1 cellular context compared by ENCODE assay signal in the genomic region with DNA sequence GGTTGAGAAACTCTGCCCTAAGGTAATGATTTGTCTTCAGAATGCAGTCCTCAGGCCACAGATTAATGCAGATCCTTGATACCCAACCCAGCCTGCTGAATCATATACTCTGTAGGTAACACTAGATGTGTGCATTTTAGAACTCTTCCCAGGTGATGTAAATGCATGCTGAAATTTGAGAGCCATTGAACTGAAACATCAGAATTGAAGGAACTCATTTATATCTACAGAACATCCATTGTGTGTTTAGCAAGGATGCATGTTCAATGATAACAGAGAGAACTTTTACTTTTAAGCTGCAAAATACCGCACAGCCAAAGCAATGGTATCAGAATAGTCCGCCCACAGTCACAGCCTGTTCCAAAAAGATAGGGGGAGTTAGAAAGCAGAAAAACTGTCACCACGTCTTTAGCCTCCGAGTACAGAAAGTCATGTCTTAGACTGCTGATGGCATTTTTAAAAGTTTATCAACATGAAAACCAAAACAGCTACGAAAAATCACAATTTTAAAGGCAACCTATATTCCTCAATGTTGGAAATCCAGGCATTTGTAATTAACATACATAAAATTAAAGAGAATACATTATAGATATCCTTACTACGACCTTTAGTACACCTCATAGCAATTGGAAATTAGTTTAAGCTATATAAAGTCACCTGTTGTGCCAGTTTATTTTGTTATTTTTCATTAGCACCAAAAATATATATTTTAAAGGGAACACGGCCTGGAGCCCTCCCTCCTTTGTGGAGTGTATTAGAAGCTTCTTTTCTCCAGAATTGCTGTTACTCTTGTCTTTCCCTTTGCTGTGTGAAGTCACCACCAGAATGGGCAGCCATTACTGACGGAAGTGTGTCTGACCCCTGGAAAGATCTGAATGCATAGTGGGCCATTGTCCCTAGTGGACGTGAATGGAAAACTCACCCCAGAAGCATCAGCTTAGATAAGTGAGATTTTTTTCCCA.
A peak's percentile ranks its signal among the peaks of the same experiment; 100 is the strongest.
TF ChIP-seq lines count a peak whose summit lies in the region.

No MANE protein-coding gene starts in this region.

TF ChIP-seq in K562, 482 proteins besides CTCF, POLR2A, EP300 and RAD21 (continued from another document and continues in another):
- TF ChIP-seq, protein P1, sequence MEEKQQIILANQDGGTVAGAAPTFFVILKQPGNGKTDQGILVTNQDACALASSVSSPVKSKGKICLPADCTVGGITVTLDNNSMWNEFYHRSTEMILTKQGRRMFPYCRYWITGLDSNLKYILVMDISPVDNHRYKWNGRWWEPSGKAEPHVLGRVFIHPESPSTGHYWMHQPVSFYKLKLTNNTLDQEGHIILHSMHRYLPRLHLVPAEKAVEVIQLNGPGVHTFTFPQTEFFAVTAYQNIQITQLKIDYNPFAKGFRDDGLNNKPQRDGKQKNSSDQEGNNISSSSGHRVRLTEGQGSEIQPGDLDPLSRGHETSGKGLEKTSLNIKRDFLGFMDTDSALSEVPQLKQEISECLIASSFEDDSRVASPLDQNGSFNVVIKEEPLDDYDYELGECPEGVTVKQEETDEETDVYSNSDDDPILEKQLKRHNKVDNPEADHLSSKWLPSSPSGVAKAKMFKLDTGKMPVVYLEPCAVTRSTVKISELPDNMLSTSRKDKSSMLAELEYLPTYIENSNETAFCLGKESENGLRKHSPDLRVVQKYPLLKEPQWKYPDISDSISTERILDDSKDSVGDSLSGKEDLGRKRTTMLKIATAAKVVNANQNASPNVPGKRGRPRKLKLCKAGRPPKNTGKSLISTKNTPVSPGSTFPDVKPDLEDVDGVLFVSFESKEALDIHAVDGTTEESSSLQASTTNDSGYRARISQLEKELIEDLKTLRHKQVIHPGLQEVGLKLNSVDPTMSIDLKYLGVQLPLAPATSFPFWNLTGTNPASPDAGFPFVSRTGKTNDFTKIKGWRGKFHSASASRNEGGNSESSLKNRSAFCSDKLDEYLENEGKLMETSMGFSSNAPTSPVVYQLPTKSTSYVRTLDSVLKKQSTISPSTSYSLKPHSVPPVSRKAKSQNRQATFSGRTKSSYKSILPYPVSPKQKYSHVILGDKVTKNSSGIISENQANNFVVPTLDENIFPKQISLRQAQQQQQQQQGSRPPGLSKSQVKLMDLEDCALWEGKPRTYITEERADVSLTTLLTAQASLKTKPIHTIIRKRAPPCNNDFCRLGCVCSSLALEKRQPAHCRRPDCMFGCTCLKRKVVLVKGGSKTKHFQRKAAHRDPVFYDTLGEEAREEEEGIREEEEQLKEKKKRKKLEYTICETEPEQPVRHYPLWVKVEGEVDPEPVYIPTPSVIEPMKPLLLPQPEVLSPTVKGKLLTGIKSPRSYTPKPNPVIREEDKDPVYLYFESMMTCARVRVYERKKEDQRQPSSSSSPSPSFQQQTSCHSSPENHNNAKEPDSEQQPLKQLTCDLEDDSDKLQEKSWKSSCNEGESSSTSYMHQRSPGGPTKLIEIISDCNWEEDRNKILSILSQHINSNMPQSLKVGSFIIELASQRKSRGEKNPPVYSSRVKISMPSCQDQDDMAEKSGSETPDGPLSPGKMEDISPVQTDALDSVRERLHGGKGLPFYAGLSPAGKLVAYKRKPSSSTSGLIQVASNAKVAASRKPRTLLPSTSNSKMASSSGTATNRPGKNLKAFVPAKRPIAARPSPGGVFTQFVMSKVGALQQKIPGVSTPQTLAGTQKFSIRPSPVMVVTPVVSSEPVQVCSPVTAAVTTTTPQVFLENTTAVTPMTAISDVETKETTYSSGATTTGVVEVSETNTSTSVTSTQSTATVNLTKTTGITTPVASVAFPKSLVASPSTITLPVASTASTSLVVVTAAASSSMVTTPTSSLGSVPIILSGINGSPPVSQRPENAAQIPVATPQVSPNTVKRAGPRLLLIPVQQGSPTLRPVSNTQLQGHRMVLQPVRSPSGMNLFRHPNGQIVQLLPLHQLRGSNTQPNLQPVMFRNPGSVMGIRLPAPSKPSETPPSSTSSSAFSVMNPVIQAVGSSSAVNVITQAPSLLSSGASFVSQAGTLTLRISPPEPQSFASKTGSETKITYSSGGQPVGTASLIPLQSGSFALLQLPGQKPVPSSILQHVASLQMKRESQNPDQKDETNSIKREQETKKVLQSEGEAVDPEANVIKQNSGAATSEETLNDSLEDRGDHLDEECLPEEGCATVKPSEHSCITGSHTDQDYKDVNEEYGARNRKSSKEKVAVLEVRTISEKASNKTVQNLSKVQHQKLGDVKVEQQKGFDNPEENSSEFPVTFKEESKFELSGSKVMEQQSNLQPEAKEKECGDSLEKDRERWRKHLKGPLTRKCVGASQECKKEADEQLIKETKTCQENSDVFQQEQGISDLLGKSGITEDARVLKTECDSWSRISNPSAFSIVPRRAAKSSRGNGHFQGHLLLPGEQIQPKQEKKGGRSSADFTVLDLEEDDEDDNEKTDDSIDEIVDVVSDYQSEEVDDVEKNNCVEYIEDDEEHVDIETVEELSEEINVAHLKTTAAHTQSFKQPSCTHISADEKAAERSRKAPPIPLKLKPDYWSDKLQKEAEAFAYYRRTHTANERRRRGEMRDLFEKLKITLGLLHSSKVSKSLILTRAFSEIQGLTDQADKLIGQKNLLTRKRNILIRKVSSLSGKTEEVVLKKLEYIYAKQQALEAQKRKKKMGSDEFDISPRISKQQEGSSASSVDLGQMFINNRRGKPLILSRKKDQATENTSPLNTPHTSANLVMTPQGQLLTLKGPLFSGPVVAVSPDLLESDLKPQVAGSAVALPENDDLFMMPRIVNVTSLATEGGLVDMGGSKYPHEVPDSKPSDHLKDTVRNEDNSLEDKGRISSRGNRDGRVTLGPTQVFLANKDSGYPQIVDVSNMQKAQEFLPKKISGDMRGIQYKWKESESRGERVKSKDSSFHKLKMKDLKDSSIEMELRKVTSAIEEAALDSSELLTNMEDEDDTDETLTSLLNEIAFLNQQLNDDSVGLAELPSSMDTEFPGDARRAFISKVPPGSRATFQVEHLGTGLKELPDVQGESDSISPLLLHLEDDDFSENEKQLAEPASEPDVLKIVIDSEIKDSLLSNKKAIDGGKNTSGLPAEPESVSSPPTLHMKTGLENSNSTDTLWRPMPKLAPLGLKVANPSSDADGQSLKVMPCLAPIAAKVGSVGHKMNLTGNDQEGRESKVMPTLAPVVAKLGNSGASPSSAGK (IDR thresholded peaks at IDR 0.05), result no peak; the same call in 1 of the 2 replicates
- no peak for TF ChIP-seq BRCA1 (IDR thresholded peaks at IDR 0.05)
- TF ChIP-seq BRCA1 (CRISPR knock-in tag; IDR thresholded peaks at IDR 0.05), result no peak
- no peak for TF ChIP-seq PRMT5 (CRISPR knock-in tag; IDR thresholded peaks at IDR 0.05)
- TF ChIP-seq BHLHE40 (IDR thresholded peaks at IDR 0.05; ENCODE audit: low read length), result peak; percentile 66
- TF ChIP-seq ZNF77 (CRISPR knock-in tag; IDR thresholded peaks at IDR 0.05), result no peak
- TF ChIP-seq, protein P2, sequence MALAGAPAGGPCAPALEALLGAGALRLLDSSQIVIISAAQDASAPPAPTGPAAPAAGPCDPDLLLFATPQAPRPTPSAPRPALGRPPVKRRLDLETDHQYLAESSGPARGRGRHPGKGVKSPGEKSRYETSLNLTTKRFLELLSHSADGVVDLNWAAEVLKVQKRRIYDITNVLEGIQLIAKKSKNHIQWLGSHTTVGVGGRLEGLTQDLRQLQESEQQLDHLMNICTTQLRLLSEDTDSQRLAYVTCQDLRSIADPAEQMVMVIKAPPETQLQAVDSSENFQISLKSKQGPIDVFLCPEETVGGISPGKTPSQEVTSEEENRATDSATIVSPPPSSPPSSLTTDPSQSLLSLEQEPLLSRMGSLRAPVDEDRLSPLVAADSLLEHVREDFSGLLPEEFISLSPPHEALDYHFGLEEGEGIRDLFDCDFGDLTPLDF (CRISPR knock-in tag; IDR thresholded peaks at IDR 0.05), result peak; percentile 15; the same call in 1 of the 2 replicates
- TF ChIP-seq, protein P3, sequence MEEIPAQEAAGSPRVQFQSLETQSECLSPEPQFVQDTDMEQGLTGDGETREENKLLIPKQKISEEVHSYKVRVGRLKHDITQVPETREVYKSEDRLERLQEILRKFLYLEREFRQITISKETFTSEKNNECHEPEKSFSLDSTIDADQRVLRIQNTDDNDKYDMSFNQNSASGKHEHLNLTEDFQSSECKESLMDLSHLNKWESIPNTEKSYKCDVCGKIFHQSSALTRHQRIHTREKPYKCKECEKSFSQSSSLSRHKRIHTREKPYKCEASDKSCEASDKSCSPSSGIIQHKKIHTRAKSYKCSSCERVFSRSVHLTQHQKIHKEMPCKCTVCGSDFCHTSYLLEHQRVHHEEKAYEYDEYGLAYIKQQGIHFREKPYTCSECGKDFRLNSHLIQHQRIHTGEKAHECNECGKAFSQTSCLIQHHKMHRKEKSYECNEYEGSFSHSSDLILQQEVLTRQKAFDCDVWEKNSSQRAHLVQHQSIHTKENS (CRISPR knock-in tag; IDR thresholded peaks at IDR 0.05), result no peak
- peak; percentile 91 for TF ChIP-seq GATA2 (CRISPR knock-in tag; IDR thresholded peaks at IDR 0.05)
- no peak; the same call in 1 of the 2 replicates for TF ChIP-seq GTF2E2 (tag; IDR thresholded peaks at IDR 0.05)
- TF ChIP-seq, protein P4, sequence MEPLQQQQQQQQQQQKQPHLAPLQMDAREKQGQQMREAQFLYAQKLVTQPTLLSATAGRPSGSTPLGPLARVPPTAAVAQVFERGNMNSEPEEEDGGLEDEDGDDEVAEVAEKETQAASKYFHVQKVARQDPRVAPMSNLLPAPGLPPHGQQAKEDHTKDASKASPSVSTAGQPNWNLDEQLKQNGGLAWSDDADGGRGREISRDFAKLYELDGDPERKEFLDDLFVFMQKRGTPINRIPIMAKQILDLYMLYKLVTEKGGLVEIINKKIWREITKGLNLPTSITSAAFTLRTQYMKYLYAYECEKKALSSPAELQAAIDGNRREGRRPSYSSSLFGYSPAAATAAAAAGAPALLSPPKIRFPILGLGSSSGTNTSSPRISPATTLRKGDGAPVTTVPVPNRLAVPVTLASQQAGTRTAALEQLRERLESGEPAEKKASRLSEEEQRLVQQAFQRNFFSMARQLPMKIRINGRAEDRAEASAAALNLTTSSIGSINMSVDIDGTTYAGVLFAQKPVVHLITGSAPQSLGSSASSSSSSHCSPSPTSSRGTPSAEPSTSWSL (CRISPR knock-in tag; IDR thresholded peaks at IDR 0.05; ENCODE audit: borderline replicate concordance), result no peak
- TF ChIP-seq, protein P5, sequence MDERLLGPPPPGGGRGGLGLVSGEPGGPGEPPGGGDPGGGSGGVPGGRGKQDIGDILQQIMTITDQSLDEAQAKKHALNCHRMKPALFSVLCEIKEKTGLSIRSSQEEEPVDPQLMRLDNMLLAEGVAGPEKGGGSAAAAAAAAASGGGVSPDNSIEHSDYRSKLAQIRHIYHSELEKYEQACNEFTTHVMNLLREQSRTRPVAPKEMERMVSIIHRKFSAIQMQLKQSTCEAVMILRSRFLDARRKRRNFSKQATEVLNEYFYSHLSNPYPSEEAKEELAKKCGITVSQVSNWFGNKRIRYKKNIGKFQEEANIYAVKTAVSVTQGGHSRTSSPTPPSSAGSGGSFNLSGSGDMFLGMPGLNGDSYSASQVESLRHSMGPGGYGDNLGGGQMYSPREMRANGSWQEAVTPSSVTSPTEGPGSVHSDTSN (CRISPR knock-in tag; IDR thresholded peaks at IDR 0.05; ENCODE audit: low read depth), result no peak
- TF ChIP-seq, protein P5 (tag; conservative IDR thresholded peaks at IDR 0.05; ENCODE audit: low read depth), result peak; percentile 90
- TF ChIP-seq ZNF75A (CRISPR knock-in tag; IDR thresholded peaks at IDR 0.05), result 0 out of 2 replicates have a peak, but pooled peaks have one; percentile 11
- TF ChIP-seq, protein P6, sequence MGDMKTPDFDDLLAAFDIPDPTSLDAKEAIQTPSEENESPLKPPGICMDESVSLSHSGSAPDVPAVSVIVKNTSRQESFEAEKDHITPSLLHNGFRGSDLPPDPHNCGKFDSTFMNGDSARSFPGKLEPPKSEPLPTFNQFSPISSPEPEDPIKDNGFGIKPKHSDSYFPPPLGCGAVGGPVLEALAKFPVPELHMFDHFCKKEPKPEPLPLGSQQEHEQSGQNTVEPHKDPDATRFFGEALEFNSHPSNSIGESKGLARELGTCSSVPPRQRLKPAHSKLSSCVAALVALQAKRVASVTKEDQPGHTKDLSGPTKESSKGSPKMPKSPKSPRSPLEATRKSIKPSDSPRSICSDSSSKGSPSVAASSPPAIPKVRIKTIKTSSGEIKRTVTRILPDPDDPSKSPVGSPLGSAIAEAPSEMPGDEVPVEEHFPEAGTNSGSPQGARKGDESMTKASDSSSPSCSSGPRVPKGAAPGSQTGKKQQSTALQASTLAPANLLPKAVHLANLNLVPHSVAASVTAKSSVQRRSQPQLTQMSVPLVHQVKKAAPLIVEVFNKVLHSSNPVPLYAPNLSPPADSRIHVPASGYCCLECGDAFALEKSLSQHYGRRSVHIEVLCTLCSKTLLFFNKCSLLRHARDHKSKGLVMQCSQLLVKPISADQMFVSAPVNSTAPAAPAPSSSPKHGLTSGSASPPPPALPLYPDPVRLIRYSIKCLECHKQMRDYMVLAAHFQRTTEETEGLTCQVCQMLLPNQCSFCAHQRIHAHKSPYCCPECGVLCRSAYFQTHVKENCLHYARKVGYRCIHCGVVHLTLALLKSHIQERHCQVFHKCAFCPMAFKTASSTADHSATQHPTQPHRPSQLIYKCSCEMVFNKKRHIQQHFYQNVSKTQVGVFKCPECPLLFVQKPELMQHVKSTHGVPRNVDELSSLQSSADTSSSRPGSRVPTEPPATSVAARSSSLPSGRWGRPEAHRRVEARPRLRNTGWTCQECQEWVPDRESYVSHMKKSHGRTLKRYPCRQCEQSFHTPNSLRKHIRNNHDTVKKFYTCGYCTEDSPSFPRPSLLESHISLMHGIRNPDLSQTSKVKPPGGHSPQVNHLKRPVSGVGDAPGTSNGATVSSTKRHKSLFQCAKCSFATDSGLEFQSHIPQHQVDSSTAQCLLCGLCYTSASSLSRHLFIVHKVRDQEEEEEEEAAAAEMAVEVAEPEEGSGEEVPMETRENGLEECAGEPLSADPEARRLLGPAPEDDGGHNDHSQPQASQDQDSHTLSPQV (IDR thresholded peaks at IDR 0.05), result peak; percentile 87
- peak; percentile 18; the same call in 1 of the 2 replicates for TF ChIP-seq DDX20 (tag; IDR thresholded peaks at IDR 0.05; ENCODE audit: low read depth)
- TF ChIP-seq RBM17 (IDR thresholded peaks at IDR 0.05; ENCODE audit: borderline replicate concordance, low read depth, low read length), result no peak
- no peak for TF ChIP-seq HMG20A (CRISPR knock-in tag; conservative IDR thresholded peaks at IDR 0.05)
- no peak for TF ChIP-seq ZNF764 (CRISPR knock-in tag; IDR thresholded peaks at IDR 0.05; ENCODE audit: low read depth)
- TF ChIP-seq PML (IDR thresholded peaks at IDR 0.05; ENCODE audit: low read length), result peak; percentile 97
- peak; percentile 93 for TF ChIP-seq SMARCE1 (IDR thresholded peaks at IDR 0.05)
- no peak for TF ChIP-seq HMG20B (CRISPR knock-in tag; IDR thresholded peaks at IDR 0.05)
- no peak for TF ChIP-seq RBM34 (IDR thresholded peaks at IDR 0.05; ENCODE audit: borderline replicate concordance, insufficient read depth, low read length)
- TF ChIP-seq ZZZ3 (IDR thresholded peaks at IDR 0.05), result no peak
- peak; percentile 52 for TF ChIP-seq EHMT2 (IDR thresholded peaks at IDR 0.05)
- TF ChIP-seq TEAD2 (tag; IDR thresholded peaks at IDR 0.05), result 0 out of 2 replicates have a peak, but pooled peaks have one; percentile 23
- peak; percentile 69 for TF ChIP-seq MXI1 (IDR thresholded peaks at IDR 0.05; ENCODE audit: low read depth, low read length)
- no peak for TF ChIP-seq SETDB1 (IDR thresholded peaks at IDR 0.05; ENCODE audit: low read length)
- no peak for TF ChIP-seq RBM15 (IDR thresholded peaks at IDR 0.05; ENCODE audit: insufficient read depth, low read length)
- TF ChIP-seq ZNF644 (tag; IDR thresholded peaks at IDR 0.05; ENCODE audit: low read depth), result no peak
- no peak for TF ChIP-seq ESRRB (CRISPR knock-in tag; IDR thresholded peaks at IDR 0.05; ENCODE audit: borderline replicate concordance)
- TF ChIP-seq NFIX (CRISPR knock-in tag; IDR thresholded peaks at IDR 0.05; ENCODE audit: low read depth), result no peak
